In genomic region chr22:43109921-43110443, GRCh38 we compare ENCODE assay signal across 8 cellular contexts. TPM values are rescaled to one million over a fixed set of nuclear protein-coding genes. Genes with fewer than 3 reads are reported as not detected.
DNase-seq lines count a peak whose midpoint lies in the region; ATAC-seq and TF ChIP-seq lines count a peak whose summit lies in the region.

No MANE protein-coding gene starts in this region.

- DNase-seq in SKM-1 (lab: John Stamatoyannopoulos, UW; ENCODE audit: unreplicated experiment), result peak; percentile 77
- peak in 1 of 2 donors; percentile 29 for DNase-seq in foreskin fibroblast
- DNase-seq in NCI-H1436 treated with DMSO at 0.1 percent for 48 hours (lab: John Stamatoyannopoulos, UW), result no peak
- no peak for DNase-seq in NCI-H2107 (lab: John Stamatoyannopoulos, UW)
- DNase-seq in ureter (ENCODE audit: low spot score), result no peak

- peak overlapping the region; percentile 46 for H3K4me3 ChIP-seq in HEK293 (ENCODE audit: low read depth, low read length)
- peak overlapping the region; percentile 39 to 44 for H3K4me3 ChIP-seq in foreskin fibroblast (ENCODE audit: low read depth in 1 of 2, low read length in 2 of 2)
- peak overlapping the region; percentile 36 to 74 (median 56) for H3K4me3 ChIP-seq in skin epidermis

- POLR2A ChIA-PET in HEK293 (lab: Yijun Ruan, JAX), result interaction anchor here (1.1 kb wide), 1 partner anchor 10 kb away, joined by 4 read pairs; no protein-coding TSS in a partner anchor

- H3K4me1 ChIP-seq in HEK293 (ENCODE audit: control insufficient read depth, insufficient read depth, low read length), result peaks cover 3% of the 10 kb centered on the region; the same call in 1 of the 2 replicates

- H3K27ac ChIP-seq in HEK293 (ENCODE audit: extremely low read depth, low read depth, low read length) (no peak overlapping the region), skin epidermis (peak overlapping the region in 1 of 21 experiments; percentile 77)

- no peaks in the 10 kb centered on the region for H3K36me3 ChIP-seq in HEK293 (ENCODE audit: control insufficient read depth in 2 of 2, insufficient read depth in 1 of 2, low read length in 2 of 2)

- ATAC-seq in GM21360 (IDR thresholded peaks at IDR 0.05; ENCODE audit: unreplicated experiment), result no peak

- H3K9me3 ChIP-seq in HEK293 (ENCODE audit: control insufficient read depth, insufficient read depth, low read depth, low read length), result no peaks in the 10 kb centered on the region

- no peak for TF ChIP-seq CTCF in HEK293 (tag by site-specific recombination; IDR thresholded peaks at IDR 0.05)
- TF ChIP-seq CTCF in foreskin fibroblast (IDR thresholded peaks at IDR 0.05; ENCODE audit: low read depth, low read length), result no peak

- CTCF ChIA-PET in HEK293 (lab: Yijun Ruan, JAX), result interaction anchor here (0.7 to 1.0 kb wide), 2 partner anchors 9 to 35 kb away, joined by 3 read pairs; no protein-coding TSS in a partner anchor

TF ChIP-seq in HEK293, 187 proteins besides CTCF, POLR2A, EP300 and RAD21 (continues in another document):
- TF ChIP-seq ZNF624 (tag by site-specific recombination; IDR thresholded peaks at IDR 0.05) (no peak), ZNF391 (tag by site-specific recombination; IDR thresholded peaks at IDR 0.05; ENCODE audit: borderline replicate concordance, low read depth) (no peak), ZNF701 (tag by site-specific recombination; IDR thresholded peaks at IDR 0.05) (no peak), YY1 (tag by site-specific recombination; IDR thresholded peaks at IDR 0.05) (no peak), ZNF416 (tag by site-specific recombination; IDR thresholded peaks at IDR 0.05) (no peak), ZNF600 (tag by site-specific recombination; IDR thresholded peaks at IDR 0.05) (no peak), ZNF280D (tag by site-specific recombination; IDR thresholded peaks at IDR 0.05) (no peak), HOXC10 (CRISPR knock-in tag; IDR thresholded peaks at IDR 0.05) (no peak), EGR2 (tag by site-specific recombination; IDR thresholded peaks at IDR 0.05; ENCODE audit: low read depth) (no peak), ZNF664 (tag by site-specific recombination; IDR thresholded peaks at IDR 0.05) (no peak), FEZF1 (tag by site-specific recombination; IDR thresholded peaks at IDR 0.05) (no peak), OVOL3 (tag by site-specific recombination; IDR thresholded peaks at IDR 0.05) (no peak), KLF16 (tag by site-specific recombination; IDR thresholded peaks at IDR 0.05) (no peak), RBAK (tag by site-specific recombination; IDR thresholded peaks at IDR 0.05) (no peak), SP3 (tag by site-specific recombination; IDR thresholded peaks at IDR 0.05) (no peak), ZSCAN4 (tag by site-specific recombination; IDR thresholded peaks at IDR 0.05) (no peak), ZNF660 (tag by site-specific recombination; IDR thresholded peaks at IDR 0.05) (no peak), BCL11A (tag by site-specific recombination; IDR thresholded peaks at IDR 0.05; ENCODE audit: low read depth) (no peak), ZNF473 (tag by site-specific recombination; IDR thresholded peaks at IDR 0.05) (no peak), ZNF792 (tag by site-specific recombination; IDR thresholded peaks at IDR 0.05) (no peak), ZFP37 (tag by site-specific recombination; IDR thresholded peaks at IDR 0.05) (no peak), ZBTB48 (tag by site-specific recombination; IDR thresholded peaks at IDR 0.05) (no peak), ZNF112 (tag by site-specific recombination; IDR thresholded peaks at IDR 0.05) (no peak), INSM2 (tag by site-specific recombination; IDR thresholded peaks at IDR 0.05) (no peak), ZNF777 (tag by site-specific recombination; IDR thresholded peaks at IDR 0.05; ENCODE audit: borderline replicate concordance) (peak; percentile 66; the same call in 1 of the 2 replicates), ZNF555 (tag by site-specific recombination; conservative IDR thresholded peaks at IDR 0.05) (no peak), ZNF132 (tag by site-specific recombination; IDR thresholded peaks at IDR 0.05; ENCODE audit: borderline replicate concordance) (no peak), KLF9 (tag by site-specific recombination; IDR thresholded peaks at IDR 0.05; ENCODE audit: low read depth) (peak; percentile 79), ZNF169 (tag by site-specific recombination; IDR thresholded peaks at IDR 0.05) (peak; percentile 21; the same call in 1 of the 2 replicates), ZBTB7A (tag by site-specific recombination; IDR thresholded peaks at IDR 0.05; ENCODE audit: low read depth) (no peak), ZNF155 (tag by site-specific recombination; IDR thresholded peaks at IDR 0.05) (no peak), ELK4 (IDR thresholded peaks at IDR 0.05; ENCODE audit: borderline replicate concordance, low read depth, low read length) (no peak), ZNF266 (tag by site-specific recombination; IDR thresholded peaks at IDR 0.05; ENCODE audit: low read depth) (no peak), ZNF621 (tag by site-specific recombination; IDR thresholded peaks at IDR 0.05) (no peak), ZNF140 (tag by site-specific recombination; IDR thresholded peaks at IDR 0.05) (no peak), ZNF623 (tag by site-specific recombination; IDR thresholded peaks at IDR 0.05) (no peak), ZNF24 (tag by site-specific recombination; IDR thresholded peaks at IDR 0.05) (no peak), YY2 (tag by site-specific recombination; IDR thresholded peaks at IDR 0.05) (no peak)

RNA-seq across cellular contexts. Expression of gene BIK, which starts 0.6 kb away (rescaled TPM):
- 2.5 TPM for total RNA-seq in ureter

RNA-seq across cellular contexts. Expression of gene TTLL1, which starts 20.8 kb away (rescaled TPM):
- 12.9 TPM for total RNA-seq in ureter

RNA-seq across cellular contexts. Expression of gene MCAT, which starts 33.2 kb away (rescaled TPM):
- 19.5 TPM for total RNA-seq in ureter

RNA-seq across cellular contexts. Expression of gene TSPO, which starts 41.4 kb away (rescaled TPM):
- 130 TPM for total RNA-seq in ureter
